Comparison of ENCODE assay signal across 1 cellular context in genomic region chr10:12264204-12264908, GRCh38.
A peak's percentile ranks its signal among the peaks of the same experiment; 100 is the strongest.
TF ChIP-seq lines count a peak whose summit lies in the region.

No MANE protein-coding gene starts in this region.

TF ChIP-seq in K562, 482 proteins besides CTCF, POLR2A, EP300 and RAD21 (continued from another document and continues in another):
- TF ChIP-seq XRCC5 (IDR thresholded peaks at IDR 0.05; ENCODE audit: low read depth, low read length) (0 out of 2 replicates have a peak, but pooled peaks have one; percentile 43), ZZZ3 (IDR thresholded peaks at IDR 0.05) (no peak), CCNT2 (IDR thresholded peaks at IDR 0.05; ENCODE audit: borderline replicate concordance, extremely low read depth, insufficient read length, low read depth, low read length) (no peak), USF2 (CRISPR knock-in tag; IDR thresholded peaks at IDR 0.05) (no peak), TCF7L2 (IDR thresholded peaks at IDR 0.05; ENCODE audit: low read depth, low read length) (no peak), PHF21A (IDR thresholded peaks at IDR 0.05; ENCODE audit: borderline replicate concordance, low read depth) (no peak), DEAF1 (CRISPR knock-in tag; IDR thresholded peaks at IDR 0.05) (peak; percentile 85), C11orf30 (IDR thresholded peaks at IDR 0.05; ENCODE audit: low read depth) (no peak), CHD1 (IDR thresholded peaks at IDR 0.05; ENCODE audit: low read length) (no peak), EP400 (IDR thresholded peaks at IDR 0.05) (peak; percentile 25; the same call in 1 of the 2 replicates), CREB5 (CRISPR knock-in tag; IDR thresholded peaks at IDR 0.05) (no peak), SOX6 (IDR thresholded peaks at IDR 0.05) (no peak), MTA1 (IDR thresholded peaks at IDR 0.05; ENCODE audit: borderline replicate concordance) (no peak), MYNN (IDR thresholded peaks at IDR 0.05) (0 out of 2 replicates have a peak, but pooled peaks have one; percentile 18), MYNN (CRISPR knock-in tag; IDR thresholded peaks at IDR 0.05) (no peak), NBN (IDR thresholded peaks at IDR 0.05; ENCODE audit: low read depth) (no peak; the same call in 1 of the 2 replicates), POLR3A (IDR thresholded peaks at IDR 0.05; ENCODE audit: borderline replicate concordance, extremely low read depth, insufficient read depth, insufficient read length) (no peak), GATA2 (CRISPR knock-in tag; IDR thresholded peaks at IDR 0.05) (no peak), ASH1L (IDR thresholded peaks at IDR 0.05; ENCODE audit: borderline replicate concordance, low read depth, partially characterized antibody) (no peak), STAG1 (CRISPR knock-in tag; IDR thresholded peaks at IDR 0.05; ENCODE audit: borderline replicate concordance) (peak; percentile 34; the same call in 1 of the 2 replicates), SMAD3 (CRISPR knock-in tag; conservative IDR thresholded peaks at IDR 0.05) (peak; percentile 48; the same call in 1 of the 2 replicates), ZFP30 (CRISPR knock-in tag; IDR thresholded peaks at IDR 0.05; ENCODE audit: borderline replicate concordance) (no peak), ZBTB7A (IDR thresholded peaks at IDR 0.05; ENCODE audit: borderline replicate concordance, control insufficient read depth, low read depth, low read length) (no peak), RBFOX2 (IDR thresholded peaks at IDR 0.05; ENCODE audit: low read depth, low read length) (peak; percentile 59), POLR2H (tag; IDR thresholded peaks at IDR 0.05; ENCODE audit: low read depth) (no peak), PML (IDR thresholded peaks at IDR 0.05; ENCODE audit: low read length) (no peak), L3MBTL2 (IDR thresholded peaks at IDR 0.05) (peak; percentile 86), YY1 (IDR thresholded peaks at IDR 0.05; ENCODE audit: borderline replicate concordance in 1 of 3, control insufficient read depth in 1 of 3, extremely low read depth in 1 of 3, insufficient read depth in 3 of 3, insufficient read length in 1 of 3, insufficient replicate concordance in 2 of 3, low read depth in 1 of 3, low read length in 2 of 3) (peak; percentile 62 to 84 (median 71)), RBM39 (optimal IDR thresholded peaks at IDR 0.05; ENCODE audit: low read depth, low read length) (no peak), CXXC5 (CRISPR knock-in tag; IDR thresholded peaks at IDR 0.05) (peak; percentile 61; the same call in 1 of the 2 replicates), TCF3 (CRISPR knock-in tag; IDR thresholded peaks at IDR 0.05) (peak; percentile 14; the same call in 1 of the 2 replicates), CHCHD3 (CRISPR knock-in tag; IDR thresholded peaks at IDR 0.05) (no peak), BACH1 (tag; IDR thresholded peaks at IDR 0.05) (no peak), ZKSCAN8 (CRISPR knock-in tag; IDR thresholded peaks at IDR 0.05) (no peak), MAZ (CRISPR knock-in tag; conservative IDR thresholded peaks at IDR 0.05 in 1 of 2, IDR thresholded peaks at IDR 0.05 in 1 of 2) (peak; percentile 49 to 73), NFIC (IDR thresholded peaks at IDR 0.05) (0 out of 2 replicates have a peak, but pooled peaks have one; percentile 23), NONO (IDR thresholded peaks at IDR 0.05; ENCODE audit: low read depth in 2 of 2, low read length in 1 of 2) (no peak), CBX2 (IDR thresholded peaks at IDR 0.05; ENCODE audit: insufficient read depth, low read length, poor library complexity, severe bottlenecking) (no peak), FOXK1 (CRISPR knock-in tag; IDR thresholded peaks at IDR 0.05; ENCODE audit: borderline replicate concordance) (peak; percentile 68; the same call in 1 of the 2 replicates), ZNF707 (CRISPR knock-in tag; conservative IDR thresholded peaks at IDR 0.05) (no peak), DACH1 (IDR thresholded peaks at IDR 0.05; ENCODE audit: partially characterized antibody) (peak; percentile 12), RAD51 (IDR thresholded peaks at IDR 0.05; ENCODE audit: borderline replicate concordance, low read depth) (no peak), RB1 (IDR thresholded peaks at IDR 0.05; ENCODE audit: low read depth) (peak; percentile 35; the same call in 1 of the 2 replicates), NCOA6 (IDR thresholded peaks at IDR 0.05) (no peak), ZNF780A (CRISPR knock-in tag; IDR thresholded peaks at IDR 0.05) (no peak), PPARD (CRISPR knock-in tag; IDR thresholded peaks at IDR 0.05) (no peak), ZNF696 (CRISPR knock-in tag; conservative IDR thresholded peaks at IDR 0.05) (no peak), CCAR2 (IDR thresholded peaks at IDR 0.05; ENCODE audit: low read depth, low read length) (no peak), CTBP1 (IDR thresholded peaks at IDR 0.05; ENCODE audit: borderline replicate concordance) (peak; percentile 86), TRIM24 (IDR thresholded peaks at IDR 0.05) (no peak), PTBP1 (IDR thresholded peaks at IDR 0.05; ENCODE audit: low read depth, low read length) (no peak)
- TF ChIP-seq, protein P1, sequence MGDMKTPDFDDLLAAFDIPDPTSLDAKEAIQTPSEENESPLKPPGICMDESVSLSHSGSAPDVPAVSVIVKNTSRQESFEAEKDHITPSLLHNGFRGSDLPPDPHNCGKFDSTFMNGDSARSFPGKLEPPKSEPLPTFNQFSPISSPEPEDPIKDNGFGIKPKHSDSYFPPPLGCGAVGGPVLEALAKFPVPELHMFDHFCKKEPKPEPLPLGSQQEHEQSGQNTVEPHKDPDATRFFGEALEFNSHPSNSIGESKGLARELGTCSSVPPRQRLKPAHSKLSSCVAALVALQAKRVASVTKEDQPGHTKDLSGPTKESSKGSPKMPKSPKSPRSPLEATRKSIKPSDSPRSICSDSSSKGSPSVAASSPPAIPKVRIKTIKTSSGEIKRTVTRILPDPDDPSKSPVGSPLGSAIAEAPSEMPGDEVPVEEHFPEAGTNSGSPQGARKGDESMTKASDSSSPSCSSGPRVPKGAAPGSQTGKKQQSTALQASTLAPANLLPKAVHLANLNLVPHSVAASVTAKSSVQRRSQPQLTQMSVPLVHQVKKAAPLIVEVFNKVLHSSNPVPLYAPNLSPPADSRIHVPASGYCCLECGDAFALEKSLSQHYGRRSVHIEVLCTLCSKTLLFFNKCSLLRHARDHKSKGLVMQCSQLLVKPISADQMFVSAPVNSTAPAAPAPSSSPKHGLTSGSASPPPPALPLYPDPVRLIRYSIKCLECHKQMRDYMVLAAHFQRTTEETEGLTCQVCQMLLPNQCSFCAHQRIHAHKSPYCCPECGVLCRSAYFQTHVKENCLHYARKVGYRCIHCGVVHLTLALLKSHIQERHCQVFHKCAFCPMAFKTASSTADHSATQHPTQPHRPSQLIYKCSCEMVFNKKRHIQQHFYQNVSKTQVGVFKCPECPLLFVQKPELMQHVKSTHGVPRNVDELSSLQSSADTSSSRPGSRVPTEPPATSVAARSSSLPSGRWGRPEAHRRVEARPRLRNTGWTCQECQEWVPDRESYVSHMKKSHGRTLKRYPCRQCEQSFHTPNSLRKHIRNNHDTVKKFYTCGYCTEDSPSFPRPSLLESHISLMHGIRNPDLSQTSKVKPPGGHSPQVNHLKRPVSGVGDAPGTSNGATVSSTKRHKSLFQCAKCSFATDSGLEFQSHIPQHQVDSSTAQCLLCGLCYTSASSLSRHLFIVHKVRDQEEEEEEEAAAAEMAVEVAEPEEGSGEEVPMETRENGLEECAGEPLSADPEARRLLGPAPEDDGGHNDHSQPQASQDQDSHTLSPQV (IDR thresholded peaks at IDR 0.05): peak; percentile 24; the same call in 1 of the 2 replicates
- TF ChIP-seq, protein P2, sequence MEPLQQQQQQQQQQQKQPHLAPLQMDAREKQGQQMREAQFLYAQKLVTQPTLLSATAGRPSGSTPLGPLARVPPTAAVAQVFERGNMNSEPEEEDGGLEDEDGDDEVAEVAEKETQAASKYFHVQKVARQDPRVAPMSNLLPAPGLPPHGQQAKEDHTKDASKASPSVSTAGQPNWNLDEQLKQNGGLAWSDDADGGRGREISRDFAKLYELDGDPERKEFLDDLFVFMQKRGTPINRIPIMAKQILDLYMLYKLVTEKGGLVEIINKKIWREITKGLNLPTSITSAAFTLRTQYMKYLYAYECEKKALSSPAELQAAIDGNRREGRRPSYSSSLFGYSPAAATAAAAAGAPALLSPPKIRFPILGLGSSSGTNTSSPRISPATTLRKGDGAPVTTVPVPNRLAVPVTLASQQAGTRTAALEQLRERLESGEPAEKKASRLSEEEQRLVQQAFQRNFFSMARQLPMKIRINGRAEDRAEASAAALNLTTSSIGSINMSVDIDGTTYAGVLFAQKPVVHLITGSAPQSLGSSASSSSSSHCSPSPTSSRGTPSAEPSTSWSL (CRISPR knock-in tag; IDR thresholded peaks at IDR 0.05; ENCODE audit: borderline replicate concordance): no peak
- TF ChIP-seq, protein P3, sequence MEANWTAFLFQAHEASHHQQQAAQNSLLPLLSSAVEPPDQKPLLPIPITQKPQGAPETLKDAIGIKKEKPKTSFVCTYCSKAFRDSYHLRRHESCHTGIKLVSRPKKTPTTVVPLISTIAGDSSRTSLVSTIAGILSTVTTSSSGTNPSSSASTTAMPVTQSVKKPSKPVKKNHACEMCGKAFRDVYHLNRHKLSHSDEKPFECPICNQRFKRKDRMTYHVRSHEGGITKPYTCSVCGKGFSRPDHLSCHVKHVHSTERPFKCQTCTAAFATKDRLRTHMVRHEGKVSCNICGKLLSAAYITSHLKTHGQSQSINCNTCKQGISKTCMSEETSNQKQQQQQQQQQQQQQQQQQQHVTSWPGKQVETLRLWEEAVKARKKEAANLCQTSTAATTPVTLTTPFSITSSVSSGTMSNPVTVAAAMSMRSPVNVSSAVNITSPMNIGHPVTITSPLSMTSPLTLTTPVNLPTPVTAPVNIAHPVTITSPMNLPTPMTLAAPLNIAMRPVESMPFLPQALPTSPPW (CRISPR knock-in tag; IDR thresholded peaks at IDR 0.05): peak; percentile 52; the same call in 1 of the 2 replicates
- TF ChIP-seq, protein P4, sequence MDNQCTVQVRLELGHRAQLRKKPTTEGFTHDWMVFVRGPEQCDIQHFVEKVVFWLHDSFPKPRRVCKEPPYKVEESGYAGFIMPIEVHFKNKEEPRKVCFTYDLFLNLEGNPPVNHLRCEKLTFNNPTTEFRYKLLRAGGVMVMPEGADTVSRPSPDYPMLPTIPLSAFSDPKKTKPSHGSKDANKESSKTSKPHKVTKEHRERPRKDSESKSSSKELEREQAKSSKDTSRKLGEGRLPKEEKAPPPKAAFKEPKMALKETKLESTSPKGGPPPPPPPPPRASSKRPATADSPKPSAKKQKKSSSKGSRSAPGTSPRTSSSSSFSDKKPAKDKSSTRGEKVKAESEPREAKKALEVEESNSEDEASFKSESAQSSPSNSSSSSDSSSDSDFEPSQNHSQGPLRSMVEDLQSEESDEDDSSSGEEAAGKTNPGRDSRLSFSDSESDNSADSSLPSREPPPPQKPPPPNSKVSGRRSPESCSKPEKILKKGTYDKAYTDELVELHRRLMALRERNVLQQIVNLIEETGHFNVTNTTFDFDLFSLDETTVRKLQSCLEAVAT (IDR thresholded peaks at IDR 0.05): no peak
